ENCODE assay signal across 1 cellular context in genomic region chr19:31438401-31439269, GRCh38.
TF ChIP-seq lines count a peak whose summit lies in the region.

No MANE protein-coding gene starts in this region.

TF ChIP-seq in HepG2, 621 proteins besides CTCF, POLR2A, EP300 and RAD21 (continued from another document):
- no peak for TF ChIP-seq AHDC1 (CRISPR knock-in tag; IDR thresholded peaks at IDR 0.05; ENCODE audit: borderline replicate concordance)
